In genomic region chr4:80178964-80179363, GRCh38 we compare ENCODE assay signal across 22 cellular contexts. TPM values are rescaled to one million over a fixed set of nuclear protein-coding genes. Genes with fewer than 3 reads are reported as not detected.
A peak's percentile ranks its signal among the peaks of the same experiment; 100 is the strongest.
DNase-seq lines count a peak whose midpoint lies in the region; ATAC-seq and TF ChIP-seq lines count a peak whose summit lies in the region.
"Had no signal": no experiment of that assay in that cellular context is flagged by ENCODE, and none has a peak within 500 bp of the region (broad histone marks: within the 10 kb centered on the region; RNA-seq: fewer than 3 reads in every experiment).

No MANE protein-coding gene starts in this region.

- no peak for ATAC-seq in activated naive CD8-positive, alpha-beta T cell treated with anti-CD3 and anti-CD28 coated beads, Interleukin-2, amount 50 U/mL, for 24 hours
- ATAC-seq in CD4-positive, alpha-beta T cell (ENCODE audit: poor library complexity), result no peak
- ATAC-seq in memory B cell (ENCODE audit: low read depth), result no peak
- ATAC-seq in CD8-positive, alpha-beta T cell, result no peak
- ATAC-seq: GM12878 had no signal

- dilution Hi-C loops in mammary epithelial cell (cut with HindIII; ENCODE audit: low sequenced_read_pairs), result no loop called here

- no TSS peak for BruUV-seq in mammary epithelial cell (replicated peaks; lab: Mats Ljungman, UMichigan)

- H3K36me3 Mint-ChIP-seq in activated naive CD8-positive, alpha-beta T cell, result peaks cover 13% of the 10 kb centered on the region
- peaks cover 11% of the 10 kb centered on the region for H3K36me3 Mint-ChIP-seq in activated naive CD8-positive, alpha-beta T cell treated with anti-CD3 and anti-CD28 coated beads, Interleukin-2, amount 50 U/mL, for 24 hours (ENCODE audit: low read depth)
- H3K36me3 Mint-ChIP-seq in CD4-positive, alpha-beta T cell (ENCODE audit: low read depth), result peaks cover 12% of the 10 kb centered on the region
- H3K36me3 Mint-ChIP-seq in memory B cell, result peaks cover 3% of the 10 kb centered on the region
- H3K36me3 Mint-ChIP-seq in CD8-positive, alpha-beta T cell, result no peaks in the 10 kb centered on the region
- H3K36me3 Mint-ChIP-seq: CD4-positive, CD25-positive, alpha-beta regulatory T cell had no signal

- no peaks in the 10 kb centered on the region for H3K36me3 ChIP-seq in mammary epithelial cell (ENCODE audit: insufficient read depth, low read length)
- H3K36me3 ChIP-seq in CD8-positive, alpha-beta T cell (ENCODE audit: insufficient read depth, low read length), result no peaks in the 10 kb centered on the region
- H3K36me3 ChIP-seq: BLaER1 treated with 17β-estradiol and CSF1 and Interleukin-3, amounts not matched to agents 10 nM and 100 nM had no signal

- H4K20me1 ChIP-seq in mammary epithelial cell (ENCODE audit: insufficient read depth, low read length), result no peaks in the 10 kb centered on the region
- H4K20me1 ChIP-seq: BLaER1 treated with 17β-estradiol and CSF1 and Interleukin-3, amounts not matched to agents 10 nM and 100 nM had no signal

- no peak overlapping the region for H3K4me3 ChIP-seq in mammary epithelial cell (replicated peaks in 1 of 3; ENCODE audit: insufficient read depth in 1 of 3, low read depth in 2 of 3, low read length in 3 of 3)
- no peak overlapping the region for H3K4me3 ChIP-seq in CD8-positive, alpha-beta T cell (ENCODE audit: low read depth, low read length)
- H3K4me3 ChIP-seq: BLaER1 treated with 17β-estradiol and CSF1 and Interleukin-3, amounts not matched to agents 10 nM and 100 nM; GM12878 had no signal

- no peaks in the 10 kb centered on the region for H3K27me3 ChIP-seq in CD4-positive, alpha-beta T cell (ENCODE audit: control insufficient read depth, insufficient read depth, low read length)
- H3K27me3 ChIP-seq in mammary epithelial cell (ENCODE audit: insufficient read depth, low read length), result no peaks in the 10 kb centered on the region
- H3K27me3 ChIP-seq in CD8-positive, alpha-beta T cell (ENCODE audit: insufficient read depth, low read length), result no peaks in the 10 kb centered on the region
- H3K27me3 ChIP-seq: BLaER1 treated with 17β-estradiol and CSF1 and Interleukin-3, amounts not matched to agents 10 nM and 100 nM had no signal

- POLR2A ChIA-PET in CD4-positive, alpha-beta T cell (lab: Charles Lee), result no interaction called here
- POLR2A ChIA-PET in CD8-positive, alpha-beta T cell (lab: Charles Lee), result interaction anchor here (1.2 to 1.3 kb wide), 2 partner anchors 23 to 53 kb away, joined by 3 to 4 read pairs; no protein-coding TSS in a partner anchor

- in situ Hi-C loops in mammary epithelial cell (cut with MboI; ENCODE audit: low sequenced_read_pairs in 2 of 2), result loop anchor here in 1 of 2 donors (25.0 kb wide), 1 partner anchor 267 kb away; no protein-coding TSS in a partner anchor

- H3K27ac Mint-ChIP-seq in activated naive CD8-positive, alpha-beta T cell, result peak overlapping the region; percentile 28
- no peak overlapping the region for H3K27ac Mint-ChIP-seq in activated naive CD8-positive, alpha-beta T cell treated with anti-CD3 and anti-CD28 coated beads, Interleukin-2, amount 50 U/mL, for 24 hours
- H3K27ac Mint-ChIP-seq in CD4-positive, alpha-beta T cell, result peak overlapping the region; percentile 27
- H3K27ac Mint-ChIP-seq in memory B cell, result peak overlapping the region; percentile 51
- H3K27ac Mint-ChIP-seq in CD8-positive, alpha-beta T cell, result no peak overlapping the region

- H2AFZ ChIP-seq in mammary epithelial cell (ENCODE audit: low read depth, low read length), result no peak overlapping the region

- intact Hi-C loops in CD4-positive, alpha-beta T cell (cut with DNase I, micrococcal nuclease), result no loop called here
- intact Hi-C loops in mammary epithelial cell (cut with micrococcal nuclease), result no loop called here
- intact Hi-C loops in CD8-positive, alpha-beta T cell (cut with DNase I, micrococcal nuclease), result no loop called here

- peaks cover 12% of the 10 kb centered on the region for H3K9me3 Mint-ChIP-seq in activated naive CD8-positive, alpha-beta T cell (ENCODE audit: low read depth)
- H3K9me3 Mint-ChIP-seq in activated naive CD8-positive, alpha-beta T cell treated with anti-CD3 and anti-CD28 coated beads, Interleukin-2, amount 50 U/mL, for 24 hours, result peaks cover 22% of the 10 kb centered on the region
- peaks cover 5% of the 10 kb centered on the region for H3K9me3 Mint-ChIP-seq in CD4-positive, alpha-beta T cell
- peaks cover 5% of the 10 kb centered on the region for H3K9me3 Mint-ChIP-seq in memory B cell
- H3K9me3 Mint-ChIP-seq in CD8-positive, alpha-beta T cell, result peaks cover 9% of the 10 kb centered on the region

- WGBS in mammary epithelial cell (ENCODE audit: low coverage, missing lambda C conversion rate), result 95% methylated on average over 4 of the region's 4 CpGs

- H3K27me3 Mint-ChIP-seq in activated naive CD8-positive, alpha-beta T cell, result no peaks in the 10 kb centered on the region
- no peaks in the 10 kb centered on the region for H3K27me3 Mint-ChIP-seq in activated naive CD8-positive, alpha-beta T cell treated with anti-CD3 and anti-CD28 coated beads, Interleukin-2, amount 50 U/mL, for 24 hours
- H3K27me3 Mint-ChIP-seq in CD4-positive, alpha-beta T cell, result no peaks in the 10 kb centered on the region
- H3K27me3 Mint-ChIP-seq in memory B cell, result no peaks in the 10 kb centered on the region
- H3K27me3 Mint-ChIP-seq in CD8-positive, alpha-beta T cell (ENCODE audit: low read depth), result no peaks in the 10 kb centered on the region
- H3K27me3 Mint-ChIP-seq: CD4-positive, CD25-positive, alpha-beta regulatory T cell; CD8-positive, alpha-beta memory T cell had no signal

- H3K4me3 Mint-ChIP-seq in activated naive CD8-positive, alpha-beta T cell, result no peak overlapping the region
- H3K4me3 Mint-ChIP-seq in activated naive CD8-positive, alpha-beta T cell treated with anti-CD3 and anti-CD28 coated beads, Interleukin-2, amount 50 U/mL, for 24 hours, result no peak overlapping the region
- H3K4me3 Mint-ChIP-seq in CD4-positive, alpha-beta T cell, result no peak overlapping the region
- no peak overlapping the region for H3K4me3 Mint-ChIP-seq in memory B cell
- H3K4me3 Mint-ChIP-seq in CD8-positive, alpha-beta T cell, result no peak overlapping the region
- H3K4me3 Mint-ChIP-seq: CD8-positive, alpha-beta memory T cell had no signal

- peaks cover 13% of the 10 kb centered on the region for H3K9me3 ChIP-seq in CD4-positive, alpha-beta T cell (ENCODE audit: control insufficient read depth, low read length)
- H3K9me3 ChIP-seq in mammary epithelial cell (replicated peaks; ENCODE audit: insufficient read depth, low read length), result peaks cover 14% of the 10 kb centered on the region
- H3K9me3 ChIP-seq in CD8-positive, alpha-beta T cell (ENCODE audit: low read length), result no peaks in the 10 kb centered on the region

- H3K27ac ChIP-seq in CD4-positive, alpha-beta T cell (ENCODE audit: low read depth, low read length), result no peak overlapping the region
- no peak overlapping the region for H3K27ac ChIP-seq in mammary epithelial cell (ENCODE audit: insufficient read depth, low read depth, low read length)
- no peak overlapping the region for H3K27ac ChIP-seq in CD8-positive, alpha-beta T cell (ENCODE audit: low read depth, low read length)
- H3K27ac ChIP-seq: BLaER1 treated with 17β-estradiol and CSF1 and Interleukin-3, amounts not matched to agents 10 nM and 100 nM; C4-2B had no signal

- CTCF ChIA-PET in CD4-positive, alpha-beta T cell (lab: Charles Lee), result no interaction called here
- CTCF ChIA-PET in mammary epithelial cell (lab: Charles Lee; ENCODE audit: low non-redundant PET), result no interaction called here
- CTCF ChIA-PET in CD8-positive, alpha-beta T cell (lab: Charles Lee), result interaction anchor here (12.9 to 13.3 kb wide), 2 partner anchors 20 to 51 kb away, joined by 158 to 222 read pairs; partner anchors contain the start of gene PRDM8

- no peaks in the 10 kb centered on the region for H3K79me2 ChIP-seq in mammary epithelial cell (ENCODE audit: insufficient read depth, low read length)

- no peak for TF ChIP-seq CTCF in CD4-positive, alpha-beta T cell (IDR thresholded peaks at IDR 0.05)
- TF ChIP-seq CTCF in mammary epithelial cell (conservative IDR thresholded peaks at IDR 0.05 in 1 of 2, IDR thresholded peaks at IDR 0.05 in 1 of 2; ENCODE audit: extremely low read depth in 1 of 2, insufficient read depth in 1 of 2, low read depth in 1 of 2, low read length in 2 of 2), result no peak
- no peak for TF ChIP-seq CTCF in CD8-positive, alpha-beta T cell (IDR thresholded peaks at IDR 0.05)

- H3K9ac ChIP-seq in mammary epithelial cell (ENCODE audit: insufficient read depth, low read length), result no peak overlapping the region
- H3K9ac ChIP-seq: BLaER1 treated with 17β-estradiol and CSF1 and Interleukin-3, amounts not matched to agents 10 nM and 100 nM had no signal

- no peak for DNase-seq in activated naive CD8-positive, alpha-beta T cell treated with anti-CD3 and anti-CD28 coated beads, Interleukin-2, amount 50 U/mL, for 24 hours
- no peak for DNase-seq in CD4-positive, alpha-beta T cell
- DNase-seq in memory B cell (ENCODE audit: low spot score in 2 of 2), result no peak
- no peak for DNase-seq in mammary epithelial cell
- DNase-seq in CD8-positive, alpha-beta T cell, result no peak
- no peak for DNase-seq in CD1c-positive myeloid dendritic cell (ENCODE audit: extremely low spot score)
- DNase-seq: 8988T; ACHN; CD4-positive, CD25-positive, alpha-beta regulatory T cell; CD8-positive, alpha-beta memory T cell; COR-L47; DMS 273 treated with DMSO at 0.1 percent for 48 hours; DMS153; DMS53; DMS79; DND-41; EL; GDM1 had no signal

- H3K4me1 ChIP-seq in mammary epithelial cell (ENCODE audit: insufficient read depth, low read length), result peaks cover 36% of the 10 kb centered on the region
- peaks cover 27% of the 10 kb centered on the region for H3K4me1 ChIP-seq in CD8-positive, alpha-beta T cell (ENCODE audit: insufficient read depth, low read length)

- no peak overlapping the region for H3K4me2 ChIP-seq in mammary epithelial cell (ENCODE audit: insufficient read depth, low read depth, low read length)
- H3K4me2 ChIP-seq: BLaER1 treated with 17β-estradiol and CSF1 and Interleukin-3, amounts not matched to agents 10 nM and 100 nM had no signal

- H3K4me1 Mint-ChIP-seq in activated naive CD8-positive, alpha-beta T cell (ENCODE audit: low read depth), result peaks cover 53% of the 10 kb centered on the region
- peaks cover 55% of the 10 kb centered on the region for H3K4me1 Mint-ChIP-seq in activated naive CD8-positive, alpha-beta T cell treated with anti-CD3 and anti-CD28 coated beads, Interleukin-2, amount 50 U/mL, for 24 hours
- H3K4me1 Mint-ChIP-seq in CD4-positive, alpha-beta T cell (ENCODE audit: low read depth), result peaks cover 50% of the 10 kb centered on the region
- H3K4me1 Mint-ChIP-seq in memory B cell, result peaks cover 45% of the 10 kb centered on the region
- H3K4me1 Mint-ChIP-seq in CD8-positive, alpha-beta T cell (ENCODE audit: low read depth), result peaks cover 48% of the 10 kb centered on the region

RNA-seq across cellular contexts. Expression of gene PRDM8, which starts 18.3 kb away (rescaled TPM):
- total RNA-seq in CD4-positive, alpha-beta T cell, result 1 to 10 TPM; 4.2 to 5.1 TPM
- total RNA-seq in mammary epithelial cell, result 1 to 10 TPM in 1 of 2 donors, under 1 TPM in 1; 0.33 to 8.0 TPM
- polyA plus RNA-seq in mammary epithelial cell, result 3.8 TPM
- 31.5 TPM for polyA minus RNA-seq in mammary epithelial cell
- 1 to 10 TPM; 5.2 to 6.0 TPM for total RNA-seq in CD8-positive, alpha-beta T cell

Comparison
In these comparisons a context has a peak if more than half of its experiments do, and no peak if none do; other contexts are left out.
1. H3K27ac Mint-ChIP-seq: peak in activated naive CD8-positive, alpha-beta T cell (single experiment), CD4-positive, alpha-beta T cell (single experiment) and memory B cell (single experiment); none in activated naive CD8-positive, alpha-beta T cell treated with anti-CD3 and anti-CD28 coated beads, Interleukin-2, amount 50 U/mL, for 24 hours (single experiment) and CD8-positive, alpha-beta T cell (single experiment).